ENCODE assay signal across 1 cellular context in genomic region chr22:42856179-42856864, GRCh38.
TF ChIP-seq lines count a peak whose summit lies in the region.

No MANE protein-coding gene starts in this region.

TF ChIP-seq in GM12878, 131 proteins besides CTCF, POLR2A, EP300 and RAD21 (continued from another document):
- TF ChIP-seq BCLAF1 (IDR thresholded peaks at IDR 0.05) (no peak), CBFB (IDR thresholded peaks at IDR 0.05; ENCODE audit: low read depth) (no peak), CREM (IDR thresholded peaks at IDR 0.05; ENCODE audit: low read depth) (peak; percentile 53; the same call in 1 of the 2 replicates), ZBED1 (IDR thresholded peaks at IDR 0.05; ENCODE audit: borderline replicate concordance) (no peak), NBN (IDR thresholded peaks at IDR 0.05) (0 out of 2 replicates have a peak, but pooled peaks have one; percentile 44), ATF2 (IDR thresholded peaks at IDR 0.05; ENCODE audit: low read length) (no peak), MTA3 (IDR thresholded peaks at IDR 0.05; ENCODE audit: borderline replicate concordance, low read length) (no peak), ZNF207 (IDR thresholded peaks at IDR 0.05; ENCODE audit: borderline replicate concordance) (peak; percentile 54; the same call in 1 of the 2 replicates), RELA (IDR thresholded peaks at IDR 0.05; ENCODE audit: borderline replicate concordance, partially characterized antibody) (no peak), ZNF592 (IDR thresholded peaks at IDR 0.05) (no peak), RELB (IDR thresholded peaks at IDR 0.05; ENCODE audit: low read depth) (0 out of 2 replicates have a peak, but pooled peaks have one; percentile 43), CBX5 (IDR thresholded peaks at IDR 0.05; ENCODE audit: low read depth) (no peak), RAD51 (IDR thresholded peaks at IDR 0.05) (no peak), BCL3 (IDR thresholded peaks at IDR 0.05; ENCODE audit: borderline replicate concordance, insufficient read depth, low read depth, low read length, poor library complexity, severe bottlenecking) (no peak), IKZF1 (conservative IDR thresholded peaks at IDR 0.05) (peak; percentile 61), PRDM15 (CRISPR knock-in tag; IDR thresholded peaks at IDR 0.05) (no peak), WRNIP1 (IDR thresholded peaks at IDR 0.05; ENCODE audit: borderline replicate concordance, low read depth, low read length) (no peak), SMC3 (IDR thresholded peaks at IDR 0.05; ENCODE audit: borderline replicate concordance, low read length) (no peak), NR2C2 (IDR thresholded peaks at IDR 0.05; ENCODE audit: borderline replicate concordance, control insufficient read depth, insufficient read length, low read depth) (no peak), NR2F1 (conservative IDR thresholded peaks at IDR 0.05) (peak; percentile 26; the same call in 1 of the 2 replicates), BACH1 (IDR thresholded peaks at IDR 0.05; ENCODE audit: borderline replicate concordance) (peak; percentile 32; the same call in 1 of the 2 replicates), TBL1XR1 (IDR thresholded peaks at IDR 0.05; ENCODE audit: low read depth, low read length) (no peak)
